10 cellular contexts compared by ENCODE assay signal in genomic region chr13:26628706-26629105, GRCh38.
DNase-seq lines count a peak whose midpoint lies in the region; ATAC-seq, FAIRE-seq and TF ChIP-seq lines count a peak whose summit lies in the region.
"Had no signal": no experiment of that assay in that cellular context is flagged by ENCODE, and none has a peak within 500 bp of the region (broad histone marks: within the 10 kb centered on the region; RNA-seq: fewer than 3 reads in every experiment).

No MANE protein-coding gene starts in this region.

- in situ Hi-C loops in IMR-90 (cut with MboI; ENCODE audit: low sequenced_read_pairs) (no loop called here), K562 (cut with MboI) (loop anchor here (10.0 kb wide), 1 partner anchor 444 kb away; no protein-coding TSS in a partner anchor)

- H3K9ac ChIP-seq in IMR-90 (ENCODE audit: low read depth, low read length) (no peak overlapping the region), K562 (ENCODE audit: insufficient read depth in 1 of 2, low read depth in 2 of 2, low read length in 2 of 2) (no peak overlapping the region)

- no peak overlapping the region for H2BK20ac ChIP-seq in IMR-90 (ENCODE audit: low read depth, low read length)

- no peak overlapping the region for H3K23ac ChIP-seq in IMR-90 (ENCODE audit: low read depth, low read length)

- no peak overlapping the region for H3K4ac ChIP-seq in IMR-90 (ENCODE audit: low read depth, low read length)

- H3K4me2 ChIP-seq in IMR-90 (ENCODE audit: low read depth, low read length) (no peak overlapping the region), K562 (ENCODE audit: insufficient read depth, low read length) (no peak overlapping the region)

- H4K91ac ChIP-seq in IMR-90 (ENCODE audit: insufficient read depth, low read depth, low read length) = no peak overlapping the region

- H3K27ac ChIP-seq in IMR-90 (ENCODE audit: insufficient read depth, low read length) (no peak overlapping the region), K562 (ENCODE audit: extremely low read depth, low read depth, low read length) (no peak overlapping the region), right lobe of liver (no peak overlapping the region)

- CTCF ChIA-PET in IMR-90 (lab: Yijun Ruan, JAX) (interaction anchor here (1.1 to 2.0 kb wide), 4 partner anchors 8 to 70 kb away, joined by 3 to 6 read pairs (median 5); no protein-coding TSS in a partner anchor), K562 (lab: Yijun Ruan, JAX; ENCODE audit: low intra/inter-chr PET ratio) (no interaction called here)

- 100% methylated on average over 3 of the region's 8 CpGs; no CpG with 5 or more reads in 1 of the 2 experiments for WGBS in IMR-90 (ENCODE audit: extremely low coverage in 2 of 2, insufficient read length in 1 of 2), 2 experiments
- 0% methylated on average over 8 of the region's 8 CpGs for WGBS in K562 (ENCODE audit: insufficient coverage, low coverage, missing lambda C conversion rate)
- 88% methylated on average over 5 of the region's 8 CpGs for WGBS in right lobe of liver (ENCODE audit: insufficient coverage, low coverage, low lambda C conversion rate, missing lambda C conversion rate)

- H4K5ac ChIP-seq in IMR-90 (ENCODE audit: low read depth, low read length) = no peak overlapping the region

- H3K36me3 ChIP-seq in IMR-90 (ENCODE audit: control insufficient read depth, insufficient read depth, low read length) (peaks cover 5% of the 10 kb centered on the region), K562 (ENCODE audit: control insufficient read depth, insufficient read depth, low read length) (no peaks in the 10 kb centered on the region), right lobe of liver (no peaks in the 10 kb centered on the region)

- H3K27ac Mint-ChIP-seq in immature natural killer cell = no peak overlapping the region

- TF ChIP-seq RAD21 in IMR-90 (IDR thresholded peaks at IDR 0.05; ENCODE audit: low read length) = peak; percentile 64
- peak in 1 of 2 experiments; percentile 18; a peak in 1 of 4 replicates for TF ChIP-seq RAD21 in K562 (CRISPR knock-in tag; conservative IDR thresholded peaks at IDR 0.05 in 1 of 2, IDR thresholded peaks at IDR 0.05 in 1 of 2)

- H3K9me3 ChIP-seq in IMR-90 (ENCODE audit: control insufficient read depth, insufficient read depth, low read length) (peaks cover 5% of the 10 kb centered on the region), K562 (replicated peaks; ENCODE audit: control insufficient read depth, insufficient read depth, low read depth, low read length) (no peaks in the 10 kb centered on the region), right lobe of liver (peaks cover 0 to 6% (median 3%) of the 10 kb centered on the region in 4 donors)

- H3K9me3 Mint-ChIP-seq in immature natural killer cell = peaks cover 1 to 11% (median 11%) of the 10 kb centered on the region in 6 donors

- no peak for TF ChIP-seq EP300 in K562 (IDR thresholded peaks at IDR 0.05; ENCODE audit: low read length)

- no peak overlapping the region for H2AFZ ChIP-seq in IMR-90 (replicated peaks; ENCODE audit: low read length, poor library complexity)
- H2AFZ ChIP-seq in K562 (ENCODE audit: low read depth, low read length) = no peak overlapping the region

- peaks cover 13 to 18% of the 10 kb centered on the region in 2 experiments; a peak in 2 of 4 replicates for H3K79me1 ChIP-seq in IMR-90 (ENCODE audit: low read depth in 1 of 2, low read length in 2 of 2)

- BruUV-seq in IMR-90 (replicated peaks; lab: Mats Ljungman, UMichigan) = no TSS peak
- BruUV-seq in K562 (replicated peaks; lab: Mats Ljungman, UMichigan) = no TSS peak

- H3K36me3 Mint-ChIP-seq in immature natural killer cell = peaks cover 0 to 5% (median 0%) of the 10 kb centered on the region in 3 donors

- no peaks in the 10 kb centered on the region for H3K79me2 ChIP-seq in K562 (ENCODE audit: control insufficient read depth, insufficient read depth, low read length)

- no peaks in the 10 kb centered on the region for H3K4me1 Mint-ChIP-seq in immature natural killer cell

- POLR2A ChIA-PET in IMR-90 (lab: Charles Lee; ENCODE audit: unreplicated experiment) (no interaction called here), K562 (lab: Yijun Ruan, JAX) (interaction anchor here (0.7 kb wide), 1 partner anchor 182 kb away, joined by 4 read pairs; no protein-coding TSS in a partner anchor)

- H3K4me1 ChIP-seq in IMR-90 (ENCODE audit: control insufficient read depth, insufficient read depth, low read length) (no peaks in the 10 kb centered on the region), K562 (replicated peaks in 1 of 2; ENCODE audit: control insufficient read depth in 2 of 2, insufficient read depth in 2 of 2, low read length in 2 of 2) (no peaks in the 10 kb centered on the region), right lobe of liver (no peaks in the 10 kb centered on the region)

- peaks cover 0 to 12% (median 0%) of the 10 kb centered on the region in 3 donors for H3K27me3 Mint-ChIP-seq in immature natural killer cell (ENCODE audit: low read depth in 3 of 3)

- no peak for FAIRE-seq in K562 (lab: Jason Lieb, UNC)

- H4K20me1 ChIP-seq in IMR-90 (ENCODE audit: insufficient read depth, low read length) = peaks cover 9% of the 10 kb centered on the region; the same call in 1 of the 2 replicates
- H4K20me1 ChIP-seq in K562 (replicated peaks; ENCODE audit: control insufficient read depth, insufficient read depth, low read length) = no peaks in the 10 kb centered on the region

- H2BK120ac ChIP-seq in IMR-90 (ENCODE audit: low read depth, low read length) = no peak overlapping the region

- peak; percentile 63 for ATAC-seq in IMR-90 (ENCODE audit: low read depth)
- ATAC-seq in K562 = peak; percentile 64
- peak; percentile 67 to 83 (median 80) for ATAC-seq in right lobe of liver
- ATAC-seq in HG03108 (IDR thresholded peaks at IDR 0.05; ENCODE audit: unreplicated experiment) = no peak
- ATAC-seq in HG02759 (IDR thresholded peaks at IDR 0.05; ENCODE audit: unreplicated experiment) = no peak

- H3K4me3 Mint-ChIP-seq in immature natural killer cell = no peak overlapping the region

- no peak overlapping the region for H4K8ac ChIP-seq in IMR-90 (ENCODE audit: low read depth in 2 of 2, low read length in 2 of 2)

- no peak overlapping the region for H2AK5ac ChIP-seq in IMR-90 (ENCODE audit: low read depth, low read length)

- no peak overlapping the region for H3K18ac ChIP-seq in IMR-90 (ENCODE audit: low read depth, low read length)

- H3K4me3 ChIP-seq in IMR-90 (ENCODE audit: insufficient read depth, low read depth, low read length) = no peak overlapping the region
- H3K4me3 ChIP-seq in K562 = no peak overlapping the region
- H3K4me3 ChIP-seq in right lobe of liver = no peak overlapping the region

- dilution Hi-C loops in IMR-90 (cut with HindIII; ENCODE audit: low sequenced_read_pairs, unreplicated experiment) = no loop called here

- H3K14ac ChIP-seq in IMR-90 (replicated peaks; ENCODE audit: low read depth, low read length) = no peak overlapping the region

- H3K9me1 ChIP-seq in IMR-90 (ENCODE audit: insufficient read depth, low read length) = no peaks in the 10 kb centered on the region
- no peaks in the 10 kb centered on the region for H3K9me1 ChIP-seq in K562 (ENCODE audit: control insufficient read depth, insufficient read depth, low read length)

- H3K56ac ChIP-seq in IMR-90 (ENCODE audit: extremely low read depth, insufficient read depth, low read length) = no peak overlapping the region

- H2BK5ac ChIP-seq in IMR-90 (ENCODE audit: low read depth, low read length, poor library complexity, severe bottlenecking) = no peak overlapping the region

- intact Hi-C loops in IMR-90 (cut with micrococcal nuclease) = loop anchor here (5.0 kb wide), 1 partner anchor 446 kb away; no protein-coding TSS in a partner anchor
- intact Hi-C loops in K562 (cut with micrococcal nuclease) = no loop called here
- intact Hi-C loops in right lobe of liver (cut with DNase I) = no loop called here

- H2AK9ac ChIP-seq in IMR-90 (replicated peaks; ENCODE audit: low read depth, low read length, poor library complexity) = no peak overlapping the region

- no peak overlapping the region for H2BK15ac ChIP-seq in IMR-90 (ENCODE audit: low read depth, low read length)

- DNase-seq in EH (ENCODE audit: low read depth) = peak; percentile 52
- DNase-seq in IMR-90 = peak; percentile 40
- DNase-seq in K562 (ENCODE audit: extremely low read depth in 1 of 4, low spot score in 3 of 4) = peak in 1 of 4 experiments; percentile 9
- no peak for DNase-seq in right lobe of liver
- DNase-seq in NK-92 (lab: John Stamatoyannopoulos, UW; ENCODE audit: unreplicated experiment) = no peak
- DNase-seq in immature natural killer cell = no peak
- DNase-seq: activated CD4-positive, CD25-positive, alpha-beta regulatory T cell; NCI-H345 had no signal

- TF ChIP-seq POLR2A in IMR-90 (IDR thresholded peaks at IDR 0.05; ENCODE audit: low read depth, low read length) = no peak
- TF ChIP-seq POLR2A in K562 (conservative IDR thresholded peaks at IDR 0.05) = no peak
- no peak for TF ChIP-seq POLR2A in right lobe of liver (IDR thresholded peaks at IDR 0.05)

- H3K27me3 ChIP-seq in IMR-90 (ENCODE audit: control insufficient read depth, insufficient read depth, low read length) (no peaks in the 10 kb centered on the region), K562 (ENCODE audit: control insufficient read depth in 2 of 2, insufficient read depth in 2 of 2, low read length in 2 of 2) (no peaks in the 10 kb centered on the region), right lobe of liver (no peaks in the 10 kb centered on the region)

- TF ChIP-seq CTCF in IMR-90 (conservative IDR thresholded peaks at IDR 0.05; ENCODE audit: low read depth, low read length) = peak; percentile 42
- peak in 2 of 3 experiments; percentile 18 to 24; a peak in 1 of 6 replicates for TF ChIP-seq CTCF in K562 (IDR thresholded peaks at IDR 0.05 in 2 of 3, conservative IDR thresholded peaks at IDR 0.05 in 1 of 3; ENCODE audit: insufficient read depth in 2 of 3, low read depth in 1 of 3, low read length in 3 of 3)
- TF ChIP-seq CTCF in right lobe of liver (IDR thresholded peaks at IDR 0.05) = peak in 3 of 4 donors; percentile 8 to 23 (median 10)

TF ChIP-seq in IMR-90, 13 proteins besides CTCF, POLR2A, EP300 and RAD21:
- TF ChIP-seq CHD1 (IDR thresholded peaks at IDR 0.05; ENCODE audit: low read depth, low read length) = no peak
- peak; percentile 31; the same call in 1 of the 2 replicates for TF ChIP-seq SMC3 (IDR thresholded peaks at IDR 0.05; ENCODE audit: low read depth, low read length)

TF ChIP-seq in K562, 482 proteins besides CTCF, POLR2A, EP300 and RAD21 (continues in another document):
- TF ChIP-seq, protein P1, sequence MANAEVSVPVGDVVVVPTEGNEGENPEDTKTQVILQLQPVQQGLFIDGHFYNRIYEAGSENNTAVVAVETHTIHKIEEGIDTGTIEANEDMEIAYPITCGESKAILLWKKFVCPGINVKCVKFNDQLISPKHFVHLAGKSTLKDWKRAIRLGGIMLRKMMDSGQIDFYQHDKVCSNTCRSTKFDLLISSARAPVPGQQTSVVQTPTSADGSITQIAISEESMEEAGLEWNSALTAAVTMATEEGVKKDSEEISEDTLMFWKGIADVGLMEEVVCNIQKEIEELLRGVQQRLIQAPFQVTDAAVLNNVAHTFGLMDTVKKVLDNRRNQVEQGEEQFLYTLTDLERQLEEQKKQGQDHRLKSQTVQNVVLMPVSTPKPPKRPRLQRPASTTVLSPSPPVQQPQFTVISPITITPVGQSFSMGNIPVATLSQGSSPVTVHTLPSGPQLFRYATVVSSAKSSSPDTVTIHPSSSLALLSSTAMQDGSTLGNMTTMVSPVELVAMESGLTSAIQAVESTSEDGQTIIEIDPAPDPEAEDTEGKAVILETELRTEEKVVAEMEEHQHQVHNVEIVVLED (CRISPR knock-in tag; IDR thresholded peaks at IDR 0.05) = no peak
- no peak for TF ChIP-seq SMAD3 (CRISPR knock-in tag; conservative IDR thresholded peaks at IDR 0.05)

Comparison
In these comparisons a context has a peak if more than half of its experiments do, and no peak if none do; other contexts are left out.
1. DNase-seq: peak in EH (single experiment) and IMR-90 (single experiment); none in right lobe of liver (0 of 3), NK-92 (single experiment) and immature natural killer cell (0 of 3).
2. ATAC-seq: peak in IMR-90 (single experiment), K562 (single experiment) and right lobe of liver (4 of 4); none in HG03108 (single experiment) and HG02759 (single experiment).
3. Peak in every context shown above with its lines, with median percentiles within 50 percentile points of each other: CTCF ChIP-seq.